ENCODE assay signal across 16 cellular contexts in genomic region chr5:79961731-79962579, GRCh38. TPM values are rescaled to one million over a fixed set of nuclear protein-coding genes. Genes with fewer than 3 reads are reported as not detected.
DNase-seq lines count a peak whose midpoint lies in the region; ATAC-seq, FAIRE-seq and TF ChIP-seq lines count a peak whose summit lies in the region.
"Had no signal": no experiment of that assay in that cellular context is flagged by ENCODE, and none has a peak within 500 bp of the region (broad histone marks: within the 10 kb centered on the region; RNA-seq: fewer than 3 reads in every experiment).

No MANE protein-coding gene starts in this region.

- no peak overlapping the region for H3K4ac ChIP-seq in neuronal stem cell (ENCODE audit: low read length)

- H2AK5ac ChIP-seq in neuronal stem cell (ENCODE audit: low read depth, low read length): peak overlapping the region; percentile 6

- H3K9me3 ChIP-seq in neuronal stem cell (replicated peaks in 1 of 2; ENCODE audit: control insufficient read depth in 2 of 2, insufficient read depth in 1 of 2, low read depth in 1 of 2, low read length in 2 of 2) (peaks cover 0 to 4% of the 10 kb centered on the region in 2 donors), ascending aorta (no peaks in the 10 kb centered on the region)
- H3K9me3 ChIP-seq: MG63 had no signal

- H2BK15ac ChIP-seq in neuronal stem cell (ENCODE audit: low read length): peak overlapping the region; percentile 53

- no peak overlapping the region for H3K4me3 ChIP-seq in NB4 (ENCODE audit: low read depth, low read length)
- no peak overlapping the region for H3K4me3 ChIP-seq in bronchial epithelial cell (ENCODE audit: low read depth, low read length)
- H3K4me3 ChIP-seq in neuronal stem cell (ENCODE audit: low read length in 2 of 2): no peak overlapping the region
- H3K4me3 ChIP-seq in ascending aorta: no peak overlapping the region
- H3K4me3 ChIP-seq: MG63, SK-N-MC had no signal

- H2BK5ac ChIP-seq in neuronal stem cell (ENCODE audit: low read length): peak overlapping the region; percentile 77

- no peak overlapping the region for H2BK12ac ChIP-seq in neuronal stem cell (ENCODE audit: low read length)

- peak overlapping the region; percentile 27 for H3K4me2 ChIP-seq in neuronal stem cell (ENCODE audit: insufficient read depth, low read length, poor library complexity, severe bottlenecking)

- no peaks in the 10 kb centered on the region for H3K9me3 Mint-ChIP-seq in activated CD8-positive, alpha-beta T cell treated with anti-CD3 and anti-CD28 coated beads, Interleukin-2, amount 10 ng/mL, durations not matched to agents 7 days and 5 days (ENCODE audit: insufficient read depth)

- H3K27ac ChIP-seq in neuronal stem cell (replicated peaks; ENCODE audit: low read length): peak overlapping the region; percentile 85
- no peak overlapping the region for H3K27ac ChIP-seq in ascending aorta
- H3K27ac ChIP-seq: SK-N-MC had no signal

- WGBS in neuronal stem cell (ENCODE audit: extremely low coverage in 2 of 2, insufficient read length in 2 of 2, insufficient replicate concordance in 1 of 2), 2 donors: no CpG with 5 or more reads among the region's 9 CpGs

- H4K8ac ChIP-seq in neuronal stem cell (ENCODE audit: low read depth, low read length): no peak overlapping the region

- no peak overlapping the region for H3K27ac Mint-ChIP-seq in activated CD8-positive, alpha-beta T cell treated with anti-CD3 and anti-CD28 coated beads, Interleukin-2, amount 10 ng/mL, durations not matched to agents 7 days and 5 days
- H3K27ac Mint-ChIP-seq: memory B cell had no signal

- peak overlapping the region; percentile 73 for H3K18ac ChIP-seq in neuronal stem cell (ENCODE audit: low read length)

- H3K27me3 ChIP-seq in bronchial epithelial cell (ENCODE audit: control insufficient read depth, insufficient read depth, low read length) (no peaks in the 10 kb centered on the region), neuronal stem cell (ENCODE audit: control insufficient read depth in 3 of 3, insufficient read depth in 3 of 3, low read depth in 1 of 3, low read length in 3 of 3) (no peaks in the 10 kb centered on the region), ascending aorta (no peaks in the 10 kb centered on the region)
- H3K27me3 ChIP-seq: MG63 had no signal

- peak overlapping the region; percentile 88 for H2AFZ ChIP-seq in neuronal stem cell (ENCODE audit: low read length)

- CTCF ChIA-PET in activated CD8-positive, alpha-beta T cell treated with anti-CD3 and anti-CD28 coated beads, Interleukin-2, amount 10 ng/mL, durations not matched to agents 7 days and 5 days (lab: Charles Lee): interaction anchor here (2.0 to 4.7 kb wide), 2 partner anchors 12 to 121 kb away, joined by 5 to 13 read pairs; no protein-coding TSS in a partner anchor

- H4K91ac ChIP-seq in neuronal stem cell (ENCODE audit: low read depth, low read length, poor library complexity): peak overlapping the region; percentile 1

- H3K23ac ChIP-seq in neuronal stem cell (ENCODE audit: low read depth, low read length, poor library complexity): no peak overlapping the region

- no peak overlapping the region for H3K14ac ChIP-seq in neuronal stem cell (ENCODE audit: low read length)

- DNase-seq in SIG-M5 treated with dmso at 0.1 percent for 504 hours (lab: John Stamatoyannopoulos, UW; ENCODE audit: unreplicated experiment): peak; percentile 53
- DNase-seq in SIG-M5 (lab: John Stamatoyannopoulos, UW): no peak
- peak; percentile 10 for DNase-seq in NB4 (ENCODE audit: low read depth)
- DNase-seq in bronchial epithelial cell (ENCODE audit: low read depth): peak; percentile 16
- no peak for DNase-seq in neuronal stem cell (ENCODE audit: low spot score)
- DNase-seq in activated CD8-positive, alpha-beta T cell treated with anti-CD3 and anti-CD28 coated beads, Interleukin-2, amount 10 ng/mL, durations not matched to agents 7 days and 5 days: no peak
- DNase-seq in ascending aorta (ENCODE audit: low spot score in 2 of 2): no peak
- DNase-seq in HuH-7 (ENCODE audit: low spot score): no peak
- DNase-seq: activated CD4-positive, CD25-positive, alpha-beta regulatory T cell; activated T-cell treated with anti-CD3 and anti-CD28 coated beads for 4 hours; amygdala; dermis blood vessel endothelial cell had no signal

- FAIRE-seq in bronchial epithelial cell (lab: Jason Lieb, UNC): no peak
- FAIRE-seq: A204.1 had no signal

- H3K4me1 ChIP-seq in neuronal stem cell (ENCODE audit: control insufficient read depth in 2 of 2, insufficient read depth in 1 of 2, low read depth in 1 of 2, low read length in 2 of 2) (peaks cover 11 to 13% of the 10 kb centered on the region in 2 donors), ascending aorta (no peaks in the 10 kb centered on the region)

- POLR2A ChIA-PET in activated CD8-positive, alpha-beta T cell treated with anti-CD3 and anti-CD28 coated beads, Interleukin-2, amount 10 ng/mL, durations not matched to agents 7 days and 5 days (lab: Charles Lee): interaction anchor here (1.8 kb wide), 1 partner anchor 29 kb away, joined by 12 read pairs; the partner anchor contains the start of gene MTX3

- intact Hi-C loops in ascending aorta (cut with DNase I): no loop called here

- H3K27me3 Mint-ChIP-seq in activated CD8-positive, alpha-beta T cell treated with anti-CD3 and anti-CD28 coated beads, Interleukin-2, amount 10 ng/mL, durations not matched to agents 7 days and 5 days (ENCODE audit: low read depth): peaks cover 4% of the 10 kb centered on the region

- no peaks in the 10 kb centered on the region for H3K79me1 ChIP-seq in neuronal stem cell (ENCODE audit: low read depth, low read length)

- peaks cover 2% of the 10 kb centered on the region for H3K4me1 Mint-ChIP-seq in activated CD8-positive, alpha-beta T cell treated with anti-CD3 and anti-CD28 coated beads, Interleukin-2, amount 10 ng/mL, durations not matched to agents 7 days and 5 days (ENCODE audit: low read depth)
- H3K4me1 Mint-ChIP-seq: memory B cell had no signal

- TF ChIP-seq CTCF in NB4 (IDR thresholded peaks at IDR 0.05; ENCODE audit: low read depth, low read length) (no peak), bronchial epithelial cell (IDR thresholded peaks at IDR 0.05; ENCODE audit: insufficient read depth, low read length, severe bottlenecking) (no peak), ascending aorta (IDR thresholded peaks at IDR 0.05) (no peak)

- no peak for TF ChIP-seq POLR2A in NB4 (IDR thresholded peaks at IDR 0.05; ENCODE audit: extremely low read depth, insufficient read length)

- H2BK120ac ChIP-seq in neuronal stem cell (ENCODE audit: low read depth, low read length): no peak overlapping the region

- H3K9ac ChIP-seq in neuronal stem cell (ENCODE audit: low read depth, low read length, poor library complexity): no peak overlapping the region

- no peaks in the 10 kb centered on the region for H3K36me3 ChIP-seq in bronchial epithelial cell (ENCODE audit: control insufficient read depth, insufficient read depth, low read length)
- no peaks in the 10 kb centered on the region for H3K36me3 ChIP-seq in neuronal stem cell (replicated peaks in 1 of 2; ENCODE audit: control insufficient read depth in 2 of 2, insufficient read depth in 2 of 2, low read length in 2 of 2)
- no peaks in the 10 kb centered on the region for H3K36me3 ChIP-seq in ascending aorta
- H3K36me3 ChIP-seq: MG63 had no signal

- no peak overlapping the region for H3K4me3 Mint-ChIP-seq in activated CD8-positive, alpha-beta T cell treated with anti-CD3 and anti-CD28 coated beads, Interleukin-2, amount 10 ng/mL, durations not matched to agents 7 days and 5 days
- H3K4me3 Mint-ChIP-seq: memory B cell had no signal

- no peaks in the 10 kb centered on the region for H3K36me3 Mint-ChIP-seq in activated CD8-positive, alpha-beta T cell treated with anti-CD3 and anti-CD28 coated beads, Interleukin-2, amount 10 ng/mL, durations not matched to agents 7 days and 5 days (ENCODE audit: low read depth)
- H3K36me3 Mint-ChIP-seq: memory B cell had no signal

- no peak for ATAC-seq in activated CD8-positive, alpha-beta T cell treated with anti-CD3 and anti-CD28 coated beads, Interleukin-2, amount 10 ng/mL, durations not matched to agents 7 days and 5 days

RNA-seq across cellular contexts. Expression of gene MTX3, which starts 29.1 kb away (rescaled TPM):
- total RNA-seq in bronchial epithelial cell: 17.3 and 22.1 TPM in 2 replicates
- polyA plus RNA-seq in neuronal stem cell (2013, experiment 1 of 2): 13.7 TPM
- 14.6 TPM for polyA plus RNA-seq in neuronal stem cell (2013, experiment 2 of 2)
- total RNA-seq in activated CD8-positive, alpha-beta T cell treated with anti-CD3 and anti-CD28 coated beads, Interleukin-2, amount 10 ng/mL, durations not matched to agents 7 days and 5 days: 10 to 100 TPM; 11.7 to 13.2 TPM
- 7.5 TPM for total RNA-seq in ascending aorta

Comparison
In these comparisons a context has a peak if more than half of its experiments do, and no peak if none do; other contexts are left out.
1. DNase-seq: peak in SIG-M5 treated with dmso at 0.1 percent for 504 hours (single experiment), NB4 (single experiment) and bronchial epithelial cell (single experiment); none in SIG-M5 (single experiment), neuronal stem cell (single experiment), activated CD8-positive, alpha-beta T cell treated with anti-CD3 and anti-CD28 coated beads, Interleukin-2, amount 10 ng/mL, durations not matched to agents 7 days and 5 days (single experiment), ascending aorta (0 of 2) and HuH-7 (single experiment).